In genomic region chr2:188765522-188765921, GRCh38 we compare ENCODE assay signal across 8 cellular contexts.
DNase-seq lines count a peak whose midpoint lies in the region; ATAC-seq and TF ChIP-seq lines count a peak whose summit lies in the region.
"Had no signal": no experiment of that assay in that cellular context is flagged by ENCODE, and none has a peak within 500 bp of the region (broad histone marks: within the 10 kb centered on the region; RNA-seq: fewer than 3 reads in every experiment).

No MANE protein-coding gene starts in this region.

- TF ChIP-seq POLR2A in GM18505 (IDR thresholded peaks at IDR 0.05; ENCODE audit: borderline replicate concordance, extremely low read depth, insufficient read depth, insufficient read length), result no peak

- no peaks in the 10 kb centered on the region for H3K27me3 ChIP-seq in GM06990 (replicated peaks; ENCODE audit: control insufficient read depth, insufficient read depth, low read length)

- H3K4me1 Mint-ChIP-seq in HFFc6 (ENCODE audit: low read depth) (peaks cover 24% of the 10 kb centered on the region), mesothelial cell of epicardium (peaks cover 16% of the 10 kb centered on the region)
- H3K4me1 Mint-ChIP-seq in activated T-cell treated with anti-CD3 and anti-CD28 coated beads, Interleukin-2, amount 50 U/mL, for 4 hours (ENCODE audit: low read depth), result no peaks in the 10 kb centered on the region

- no peaks in the 10 kb centered on the region for H3K36me3 ChIP-seq in GM06990 (ENCODE audit: control insufficient read depth, insufficient read depth, low read length)

- H3K9me3 Mint-ChIP-seq in HFFc6 (no peaks in the 10 kb centered on the region), mesothelial cell of epicardium (peaks cover 14% of the 10 kb centered on the region)
- H3K9me3 Mint-ChIP-seq in activated T-cell treated with anti-CD3 and anti-CD28 coated beads, Interleukin-2, amount 50 U/mL, for 4 hours, result no peaks in the 10 kb centered on the region

- no peak for ATAC-seq in GM21576 (IDR thresholded peaks at IDR 0.05; ENCODE audit: unreplicated experiment)
- ATAC-seq in activated T-cell treated with anti-CD3 and anti-CD28 coated beads, Interleukin-2, amount 50 U/mL, for 4 hours, result no peak
- no peak for ATAC-seq in GM18505 (IDR thresholded peaks at IDR 0.05; ENCODE audit: unreplicated experiment)

- H3K36me3 Mint-ChIP-seq in HFFc6 (ENCODE audit: low read depth) (0 out of 2 replicates have a peak, but pooled peaks cover 5% of the 10 kb centered on the region), mesothelial cell of epicardium (peaks cover 2% of the 10 kb centered on the region)
- H3K36me3 Mint-ChIP-seq in activated T-cell treated with anti-CD3 and anti-CD28 coated beads, Interleukin-2, amount 50 U/mL, for 4 hours (ENCODE audit: insufficient read depth), result no peaks in the 10 kb centered on the region

- no peaks in the 10 kb centered on the region for H3K27me3 Mint-ChIP-seq in HFFc6 (ENCODE audit: insufficient read depth)
- no peaks in the 10 kb centered on the region for H3K27me3 Mint-ChIP-seq in mesothelial cell of epicardium (ENCODE audit: low read depth)
- H3K27me3 Mint-ChIP-seq in activated T-cell treated with anti-CD3 and anti-CD28 coated beads, Interleukin-2, amount 50 U/mL, for 4 hours (ENCODE audit: low read depth), result no peaks in the 10 kb centered on the region

- TF ChIP-seq CTCF in GM06990 (IDR thresholded peaks at IDR 0.05; ENCODE audit: insufficient read depth, low read length, poor library complexity, severe bottlenecking), result peak; percentile 38
- TF ChIP-seq CTCF in HFFc6 (IDR thresholded peaks at IDR 0.05), result peak; percentile 74
- no peak for TF ChIP-seq CTCF in mesothelial cell of epicardium (IDR thresholded peaks at IDR 0.05; ENCODE audit: unreplicated experiment)

- no peak overlapping the region for H3K4me3 ChIP-seq in GM06990 (replicated peaks; ENCODE audit: low read depth, low read length)

- no peak overlapping the region for H3K4me3 Mint-ChIP-seq in HFFc6
- H3K4me3 Mint-ChIP-seq in mesothelial cell of epicardium, result no peak overlapping the region
- no peak overlapping the region for H3K4me3 Mint-ChIP-seq in activated T-cell treated with anti-CD3 and anti-CD28 coated beads, Interleukin-2, amount 50 U/mL, for 4 hours

- DNase-seq in GM06990 (ENCODE audit: extremely low read depth, insufficient read length), result no peak
- peak; percentile 21 for DNase-seq in HFFc6
- peak; percentile 29 for DNase-seq in SK-N-DZ (ENCODE audit: low spot score)
- DNase-seq in mesothelial cell of epicardium (ENCODE audit: low spot score in 2 of 2, unreplicated experiment in 2 of 2), result no peak
- DNase-seq in activated T-cell treated with anti-CD3 and anti-CD28 coated beads, Interleukin-2, amount 50 U/mL, for 4 hours, result no peak
- DNase-seq: NCI-H2029 treated with DMSO at 0.1 percent for 48 hours had no signal

- H3K27ac Mint-ChIP-seq in HFFc6 (peak overlapping the region; percentile 20; the same call in 1 of the 2 replicates), mesothelial cell of epicardium (peak overlapping the region; percentile 35)

Comparison
In these comparisons a context has a peak if more than half of its experiments do, and no peak if none do; other contexts are left out.
1. DNase-seq: peak in HFFc6 (single experiment) and SK-N-DZ (single experiment); none in GM06990 (single experiment), mesothelial cell of epicardium (0 of 2) and activated T-cell treated with anti-CD3 and anti-CD28 coated beads, Interleukin-2, amount 50 U/mL, for 4 hours (single experiment).